ENCODE assay signal across 1 cellular context in the genomic region with DNA sequence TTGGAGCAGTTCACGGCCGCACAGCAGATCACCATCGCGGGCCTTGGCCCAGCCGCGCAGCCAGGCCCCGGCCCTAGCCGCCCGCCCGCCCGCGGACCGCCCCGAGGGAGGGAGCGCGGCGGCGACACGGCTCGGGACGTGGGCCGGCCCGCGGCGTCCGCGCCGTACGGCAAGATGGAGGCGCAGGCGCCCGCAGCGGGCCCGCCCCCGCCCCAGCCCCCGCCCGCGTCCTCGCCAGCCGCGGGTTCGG.
TF ChIP-seq lines count a peak whose summit lies in the region.

A gene with protein sequence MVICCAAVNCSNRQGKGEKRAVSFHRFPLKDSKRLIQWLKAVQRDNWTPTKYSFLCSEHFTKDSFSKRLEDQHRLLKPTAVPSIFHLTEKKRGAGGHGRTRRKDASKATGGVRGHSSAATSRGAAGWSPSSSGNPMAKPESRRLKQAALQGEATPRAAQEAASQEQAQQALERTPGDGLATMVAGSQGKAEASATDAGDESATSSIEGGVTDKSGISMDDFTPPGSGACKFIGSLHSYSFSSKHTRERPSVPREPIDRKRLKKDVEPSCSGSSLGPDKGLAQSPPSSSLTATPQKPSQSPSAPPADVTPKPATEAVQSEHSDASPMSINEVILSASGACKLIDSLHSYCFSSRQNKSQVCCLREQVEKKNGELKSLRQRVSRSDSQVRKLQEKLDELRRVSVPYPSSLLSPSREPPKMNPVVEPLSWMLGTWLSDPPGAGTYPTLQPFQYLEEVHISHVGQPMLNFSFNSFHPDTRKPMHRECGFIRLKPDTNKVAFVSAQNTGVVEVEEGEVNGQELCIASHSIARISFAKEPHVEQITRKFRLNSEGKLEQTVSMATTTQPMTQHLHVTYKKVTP (minus strand): TSS at position 176 of the 250 bp plus-strand sequence. CDS start 141 bp downstream, at position 35.

TF ChIP-seq in H1, 55 proteins besides CTCF, POLR2A, EP300 and RAD21 (continued from another document):
- TF ChIP-seq ZNF274 (IDR thresholded peaks at IDR 0.05; ENCODE audit: borderline replicate concordance, extremely low read depth, low read length) (no peak), CBX5 (IDR thresholded peaks at IDR 0.05; ENCODE audit: low read depth, low read length) (no peak), BRCA1 (IDR thresholded peaks at IDR 0.05; ENCODE audit: low read depth, low read length) (no peak), SP2 (IDR thresholded peaks at IDR 0.05; ENCODE audit: low read length) (no peak), CBX8 (IDR thresholded peaks at IDR 0.05; ENCODE audit: borderline replicate concordance, low read depth, low read length) (no peak), SAP30 (IDR thresholded peaks at IDR 0.05; ENCODE audit: insufficient read depth, insufficient replicate concordance, low read length) (no peak), EGR1 (IDR thresholded peaks at IDR 0.05; ENCODE audit: borderline replicate concordance, low read depth, low read length) (peak; percentile 45; the same call in 1 of the 2 replicates), TBP (IDR thresholded peaks at IDR 0.05; ENCODE audit: low read depth, low read length) (no peak), GABPA (IDR thresholded peaks at IDR 0.05; ENCODE audit: borderline replicate concordance, insufficient read depth, low read length) (no peak)
